ENCODE assay signal across 17 cellular contexts in the genomic region with DNA sequence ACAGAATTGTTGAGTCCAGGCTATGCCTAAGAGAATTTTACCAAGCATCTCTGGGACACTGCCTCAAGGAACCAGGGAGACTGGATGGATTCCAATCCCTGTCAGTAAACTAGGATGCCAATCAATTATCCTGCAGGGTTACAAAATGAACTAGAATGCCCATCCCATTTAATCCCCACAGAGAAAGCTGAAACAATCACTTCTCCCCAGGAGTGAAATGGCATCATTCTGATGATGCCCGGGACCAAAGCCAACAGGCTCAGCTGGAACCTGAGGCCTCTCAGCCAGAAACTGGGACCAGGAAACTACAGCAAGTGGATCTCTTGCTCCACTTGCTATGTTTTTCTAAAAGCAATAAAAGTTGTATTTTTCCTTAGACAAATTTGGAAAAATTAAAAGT.
A peak's percentile ranks its signal among the peaks of the same experiment; 100 is the strongest.
DNase-seq lines count a peak whose midpoint lies in the region; ATAC-seq and TF ChIP-seq lines count a peak whose summit lies in the region.
"Had no signal": no experiment of that assay in that cellular context is flagged by ENCODE, and none has a peak within 500 bp of the region (broad histone marks: within the 10 kb centered on the region; RNA-seq: fewer than 3 reads in every experiment).

No MANE protein-coding gene starts in this region.

- no peaks in the 10 kb centered on the region for H3K27me3 Mint-ChIP-seq in stimulated activated memory B cell treated with anti-CD40 and anti-IgM and Interleukin-4, amounts not matched to agents 10 μg/mL and 1 μg/mL and 100 μg/mL, for 72 hours
- H3K27me3 Mint-ChIP-seq: activated CD8-positive, alpha-beta memory T cell treated with anti-CD3 and anti-CD28 coated beads, Interleukin-2, amount 10 ng/mL, durations not matched to agents 7 days and 5 days; activated naive CD8-positive, alpha-beta T cell treated with anti-CD3 and anti-CD28 coated beads for 36 hours had no signal

- H3K36me3 Mint-ChIP-seq in stimulated activated memory B cell treated with anti-CD40 and anti-IgM and Interleukin-4, amounts not matched to agents 10 μg/mL and 1 μg/mL and 100 μg/mL, for 72 hours = no peaks in the 10 kb centered on the region
- H3K36me3 Mint-ChIP-seq: activated CD8-positive, alpha-beta memory T cell treated with anti-CD3 and anti-CD28 coated beads, Interleukin-2, amount 10 ng/mL, durations not matched to agents 7 days and 5 days; activated naive CD8-positive, alpha-beta T cell treated with anti-CD3 and anti-CD28 coated beads for 36 hours had no signal

- no peak for TF ChIP-seq POLR2A in GM18505 (IDR thresholded peaks at IDR 0.05; ENCODE audit: borderline replicate concordance, extremely low read depth, insufficient read depth, insufficient read length)

- ATAC-seq in GM18502 (IDR thresholded peaks at IDR 0.05; ENCODE audit: poor library complexity, unreplicated experiment) (no peak), GM18505 (IDR thresholded peaks at IDR 0.05; ENCODE audit: unreplicated experiment) (no peak)
- ATAC-seq in stimulated activated memory B cell treated with anti-CD40 and anti-IgM and Interleukin-4, amounts not matched to agents 10 μg/mL and 1 μg/mL and 100 μg/mL, for 72 hours = no peak
- ATAC-seq: activated CD8-positive, alpha-beta memory T cell treated with anti-CD3 and anti-CD28 coated beads, Interleukin-2, amount 10 ng/mL, durations not matched to agents 7 days and 5 days; GM12878; left lung; WTC11 had no signal

- H3K9me3 Mint-ChIP-seq in stimulated activated memory B cell treated with anti-CD40 and anti-IgM and Interleukin-4, amounts not matched to agents 10 μg/mL and 1 μg/mL and 100 μg/mL, for 72 hours = peaks cover 5% of the 10 kb centered on the region

- peak; percentile 69 for DNase-seq in NCI-H1092 (lab: John Stamatoyannopoulos, UW)
- DNase-seq in NCI-H226 = peak; percentile 37
- DNase-seq in cerebellum (ENCODE audit: low spot score) = peak; percentile 61
- DNase-seq in pons (ENCODE audit: low spot score) = peak; percentile 94
- DNase-seq in OCI-M2 (lab: John Stamatoyannopoulos, UW; ENCODE audit: unreplicated experiment) = no peak
- DNase-seq: activated CD8-positive, alpha-beta memory T cell treated with anti-CD3 and anti-CD28 coated beads, Interleukin-2, amount 10 ng/mL, durations not matched to agents 7 days and 5 days; activated naive CD8-positive, alpha-beta T cell treated with anti-CD3 and anti-CD28 coated beads for 36 hours; Kasumi-1; left lung; NCI-H2107; SW 1271; transverse colon had no signal

- H3K4me3 Mint-ChIP-seq in stimulated activated memory B cell treated with anti-CD40 and anti-IgM and Interleukin-4, amounts not matched to agents 10 μg/mL and 1 μg/mL and 100 μg/mL, for 72 hours = no peak overlapping the region
- H3K4me3 Mint-ChIP-seq: activated CD8-positive, alpha-beta memory T cell treated with anti-CD3 and anti-CD28 coated beads, Interleukin-2, amount 10 ng/mL, durations not matched to agents 7 days and 5 days; activated naive CD8-positive, alpha-beta T cell treated with anti-CD3 and anti-CD28 coated beads for 36 hours; WTC11 had no signal

- no peak overlapping the region for H3K27ac Mint-ChIP-seq in stimulated activated memory B cell treated with anti-CD40 and anti-IgM and Interleukin-4, amounts not matched to agents 10 μg/mL and 1 μg/mL and 100 μg/mL, for 72 hours
- H3K27ac Mint-ChIP-seq: activated CD8-positive, alpha-beta memory T cell treated with anti-CD3 and anti-CD28 coated beads, Interleukin-2, amount 10 ng/mL, durations not matched to agents 7 days and 5 days; activated naive CD8-positive, alpha-beta T cell treated with anti-CD3 and anti-CD28 coated beads for 36 hours; WTC11 had no signal

- no peaks in the 10 kb centered on the region for H3K4me1 Mint-ChIP-seq in stimulated activated memory B cell treated with anti-CD40 and anti-IgM and Interleukin-4, amounts not matched to agents 10 μg/mL and 1 μg/mL and 100 μg/mL, for 72 hours
- H3K4me1 Mint-ChIP-seq: activated CD8-positive, alpha-beta memory T cell treated with anti-CD3 and anti-CD28 coated beads, Interleukin-2, amount 10 ng/mL, durations not matched to agents 7 days and 5 days; activated naive CD8-positive, alpha-beta T cell treated with anti-CD3 and anti-CD28 coated beads for 36 hours; WTC11 had no signal
